In the genomic region with DNA sequence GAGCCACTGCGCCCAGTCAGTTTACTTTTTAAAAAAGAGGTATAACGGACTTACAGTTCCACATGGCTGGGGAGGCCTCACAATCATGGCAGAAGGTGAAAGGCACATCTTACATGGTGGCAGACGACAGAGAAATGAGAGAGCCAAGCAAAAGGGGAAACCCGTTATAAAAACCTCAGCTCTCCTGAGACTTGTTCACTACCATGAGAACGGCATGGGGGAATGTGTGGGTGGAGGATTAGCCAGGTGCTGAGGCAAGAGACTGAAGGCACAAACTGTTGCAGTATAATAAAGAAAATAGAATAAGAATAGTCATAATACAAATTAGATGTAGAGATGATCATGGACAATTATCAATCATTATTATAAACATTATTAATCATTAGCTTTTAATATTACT, we compare ENCODE assay signal across 6 cellular contexts. TPM values are rescaled to one million over a fixed set of nuclear protein-coding genes. Genes with fewer than 3 reads are reported as not detected.
"Had no signal": no experiment of that assay in that cellular context is flagged by ENCODE, and none has a peak within 500 bp of the region (broad histone marks: within the 10 kb centered on the region; RNA-seq: fewer than 3 reads in every experiment).

No MANE protein-coding gene starts in this region.

RNA-seq across cellular contexts. Expression of gene VSTM1, which starts 27.2 kb away (rescaled TPM):
- total RNA-seq: activated B cell treated with CpG ODN at 0.5 μM for 24 hours; activated CD4-positive, alpha-beta T cell treated with anti-CD3 and anti-CD28 coated beads, Interleukin-2, amount 10 ng/mL, durations not matched to agents 24 days and 14 days; activated CD8-positive, alpha-beta memory T cell treated with anti-CD3 and anti-CD28 coated beads, Interleukin-2, amount 10 ng/mL, durations not matched to agents 7 days and 5 days; activated T-helper 1 cell treated with anti-CD3 and anti-CD28 coated beads, Interleukin-12 subunit alpha, Interleukin-12 subunit beta, Interleukin-2, Interleukin-4 antibody, amounts not matched to agents 30 ng/mL and 10 ng/mL and 1 ng/mL, durations not matched to agents 14 hours and 24 hours and 36 hours; ascending aorta had no signal

RNA-seq across cellular contexts. Expression of gene TARM1, which starts 44.6 kb away (rescaled TPM):
- total RNA-seq: activated B cell treated with CpG ODN at 0.5 μM for 24 hours; activated CD4-positive, alpha-beta T cell treated with anti-CD3 and anti-CD28 coated beads, Interleukin-2, amount 10 ng/mL, durations not matched to agents 24 days and 14 days; activated CD8-positive, alpha-beta memory T cell treated with anti-CD3 and anti-CD28 coated beads, Interleukin-2, amount 10 ng/mL, durations not matched to agents 7 days and 5 days; activated T-helper 1 cell treated with anti-CD3 and anti-CD28 coated beads, Interleukin-12 subunit alpha, Interleukin-12 subunit beta, Interleukin-2, Interleukin-4 antibody, amounts not matched to agents 30 ng/mL and 10 ng/mL and 1 ng/mL, durations not matched to agents 14 hours and 24 hours and 36 hours; ascending aorta; T-helper 17 cell had no signal

RNA-seq across cellular contexts. Expression of gene CACNG6, which starts 45.1 kb away (rescaled TPM):
- total RNA-seq: activated B cell treated with CpG ODN at 0.5 μM for 24 hours; activated CD4-positive, alpha-beta T cell treated with anti-CD3 and anti-CD28 coated beads, Interleukin-2, amount 10 ng/mL, durations not matched to agents 24 days and 14 days; activated CD8-positive, alpha-beta memory T cell treated with anti-CD3 and anti-CD28 coated beads, Interleukin-2, amount 10 ng/mL, durations not matched to agents 7 days and 5 days; activated T-helper 1 cell treated with anti-CD3 and anti-CD28 coated beads, Interleukin-12 subunit alpha, Interleukin-12 subunit beta, Interleukin-2, Interleukin-4 antibody, amounts not matched to agents 30 ng/mL and 10 ng/mL and 1 ng/mL, durations not matched to agents 14 hours and 24 hours and 36 hours; ascending aorta; T-helper 17 cell had no signal
